ENCODE assay signal across 9 cellular contexts in genomic region chr16:8957509-8958157, GRCh38. TPM values are rescaled to one million over a fixed set of nuclear protein-coding genes. Genes with fewer than 3 reads are reported as not detected.
DNase-seq lines count a peak whose midpoint lies in the region; ATAC-seq, FAIRE-seq and TF ChIP-seq lines count a peak whose summit lies in the region.
"Had no signal": no experiment of that assay in that cellular context is flagged by ENCODE, and none has a peak within 500 bp of the region (broad histone marks: within the 10 kb centered on the region; RNA-seq: fewer than 3 reads in every experiment).

No MANE protein-coding gene starts in this region.

- peak overlapping the region; percentile 78 for H3K27ac Mint-ChIP-seq in activated T-cell treated with anti-CD3 and anti-CD28 coated beads, Interleukin-2, amount 50 U/mL, for 72 hours
- peak overlapping the region; percentile 70; the same call in 1 of the 2 replicates for H3K27ac Mint-ChIP-seq in WTC11
- peak overlapping the region; percentile 87 to 92 (median 89) for H3K27ac Mint-ChIP-seq in immature natural killer cell
- peak overlapping the region; percentile 83 for H3K27ac Mint-ChIP-seq in stimulated activated naive B cell treated with anti-CD40 and anti-IgM and Interleukin-4, amounts not matched to agents 10 μg/mL and 1 μg/mL and 100 μg/mL, for 72 hours

- no peaks in the 10 kb centered on the region for H3K27me3 Mint-ChIP-seq in activated T-cell treated with anti-CD3 and anti-CD28 coated beads, Interleukin-2, amount 50 U/mL, for 72 hours (ENCODE audit: low read depth)
- H3K27me3 Mint-ChIP-seq in WTC11 (ENCODE audit: low read depth) = no peaks in the 10 kb centered on the region
- H3K27me3 Mint-ChIP-seq in immature natural killer cell (ENCODE audit: low read depth in 3 of 3) = peaks cover 0 to 10% (median 8%) of the 10 kb centered on the region in 3 donors
- H3K27me3 Mint-ChIP-seq in stimulated activated naive B cell treated with anti-CD40 and anti-IgM and Interleukin-4, amounts not matched to agents 10 μg/mL and 1 μg/mL and 100 μg/mL, for 72 hours = no peaks in the 10 kb centered on the region

- DNase-seq in activated T-cell treated with anti-CD3 and anti-CD28 coated beads, Interleukin-2, amount 50 U/mL, for 72 hours = no peak
- DNase-seq in activated T-cell treated with anti-CD3 and anti-CD28 coated beads for 4 hours = no peak
- DNase-seq in WTC11 (ENCODE audit: low spot score) = no peak
- no peak for DNase-seq in immature natural killer cell
- no peak for DNase-seq in stimulated activated naive B cell treated with anti-CD40 and anti-IgM and Interleukin-4, amounts not matched to agents 10 μg/mL and 1 μg/mL and 100 μg/mL, for 72 hours
- no peak for DNase-seq in kidney tubule cell (ENCODE audit: low spot score)
- DNase-seq in urothelium cell line (ENCODE audit: low spot score) = no peak
- DNase-seq in putamen (ENCODE audit: low spot score) = no peak

- CTCF ChIA-PET in WTC11 (lab: Charles Lee) = interaction anchor here (0.9 to 3.8 kb wide), 4 partner anchors 9 to 51 kb away, joined by 3 to 43 read pairs (median 4); no protein-coding TSS in a partner anchor

- no peak for ATAC-seq in activated T-cell treated with anti-CD3 and anti-CD28 coated beads, Interleukin-2, amount 50 U/mL, for 72 hours (replicated peaks in 1 of 2)
- ATAC-seq in WTC11 = no peak
- no peak for ATAC-seq in stimulated activated naive B cell treated with anti-CD40 and anti-IgM and Interleukin-4, amounts not matched to agents 10 μg/mL and 1 μg/mL and 100 μg/mL, for 72 hours (replicated peaks)

- H3K9me3 Mint-ChIP-seq in activated T-cell treated with anti-CD3 and anti-CD28 coated beads, Interleukin-2, amount 50 U/mL, for 72 hours = no peaks in the 10 kb centered on the region
- H3K9me3 Mint-ChIP-seq in WTC11 (no peaks in the 10 kb centered on the region), immature natural killer cell (peaks cover 0 to 2% (median 0%) of the 10 kb centered on the region in 6 donors)
- no peaks in the 10 kb centered on the region for H3K9me3 Mint-ChIP-seq in stimulated activated naive B cell treated with anti-CD40 and anti-IgM and Interleukin-4, amounts not matched to agents 10 μg/mL and 1 μg/mL and 100 μg/mL, for 72 hours
- H3K9me3 Mint-ChIP-seq: nephron had no signal

- POLR2A ChIA-PET in WTC11 (lab: Charles Lee) = no interaction called here

- peak overlapping the region; percentile 94 to 95 for H3K4me3 Mint-ChIP-seq in activated T-cell treated with anti-CD3 and anti-CD28 coated beads, Interleukin-2, amount 50 U/mL, for 72 hours
- H3K4me3 Mint-ChIP-seq in WTC11 = no peak overlapping the region
- peak overlapping the region; percentile 81 to 98 (median 90) for H3K4me3 Mint-ChIP-seq in immature natural killer cell
- peak overlapping the region; percentile 69 to 75 for H3K4me3 Mint-ChIP-seq in stimulated activated naive B cell treated with anti-CD40 and anti-IgM and Interleukin-4, amounts not matched to agents 10 μg/mL and 1 μg/mL and 100 μg/mL, for 72 hours

- H3K36me3 Mint-ChIP-seq in activated T-cell treated with anti-CD3 and anti-CD28 coated beads, Interleukin-2, amount 50 U/mL, for 72 hours (ENCODE audit: insufficient read depth in 2 of 2) = peaks cover 6 to 7% of the 10 kb centered on the region in 2 donors
- peaks cover 6% of the 10 kb centered on the region for H3K36me3 Mint-ChIP-seq in WTC11
- H3K36me3 Mint-ChIP-seq in immature natural killer cell = no peaks in the 10 kb centered on the region
- H3K36me3 Mint-ChIP-seq in stimulated activated naive B cell treated with anti-CD40 and anti-IgM and Interleukin-4, amounts not matched to agents 10 μg/mL and 1 μg/mL and 100 μg/mL, for 72 hours = peaks cover 18 to 29% of the 10 kb centered on the region in 2 donors

- FAIRE-seq in urothelium cell line (lab: Jason Lieb, UNC) = no peak

- no peak for TF ChIP-seq CTCF in WTC11 (IDR thresholded peaks at IDR 0.05)

- peaks cover 89% of the 10 kb centered on the region for H3K4me1 Mint-ChIP-seq in activated T-cell treated with anti-CD3 and anti-CD28 coated beads, Interleukin-2, amount 50 U/mL, for 72 hours (ENCODE audit: low read depth)
- H3K4me1 Mint-ChIP-seq in WTC11 (peaks cover 83% of the 10 kb centered on the region), immature natural killer cell (peaks cover 87 to 92% of the 10 kb centered on the region in 2 donors)
- peaks cover 67 to 84% of the 10 kb centered on the region in 2 donors for H3K4me1 Mint-ChIP-seq in stimulated activated naive B cell treated with anti-CD40 and anti-IgM and Interleukin-4, amounts not matched to agents 10 μg/mL and 1 μg/mL and 100 μg/mL, for 72 hours

TF ChIP-seq in WTC11, 78 proteins besides CTCF, POLR2A, EP300 and RAD21:
- TF ChIP-seq GABPB1 (CRISPR knock-in tag; IDR thresholded peaks at IDR 0.05) = 0 out of 2 replicates have a peak, but pooled peaks have one; percentile 1
- TF ChIP-seq SMAD3 (CRISPR knock-in tag; IDR thresholded peaks at IDR 0.05; ENCODE audit: borderline replicate concordance) = no peak

RNA-seq across cellular contexts. Expression of gene USP7, which starts 6.1 kb away (rescaled TPM):
- total RNA-seq in activated T-cell treated with anti-CD3 and anti-CD28 coated beads, Interleukin-2, amount 50 U/mL, for 72 hours = 100 to 1,000 TPM; 126 to 131 TPM
- 153 to 211 TPM (median 161 TPM) in 3 replicates for total RNA-seq in WTC11 (2021)
- polyA plus RNA-seq in immature natural killer cell = 10 to 100 TPM in 2 of 3 donors, 1 to 10 TPM in 1; 4.4 to 11.9 (median 10.2) TPM
